Comparison of ENCODE assay signal across 10 cellular contexts in the genomic region with DNA sequence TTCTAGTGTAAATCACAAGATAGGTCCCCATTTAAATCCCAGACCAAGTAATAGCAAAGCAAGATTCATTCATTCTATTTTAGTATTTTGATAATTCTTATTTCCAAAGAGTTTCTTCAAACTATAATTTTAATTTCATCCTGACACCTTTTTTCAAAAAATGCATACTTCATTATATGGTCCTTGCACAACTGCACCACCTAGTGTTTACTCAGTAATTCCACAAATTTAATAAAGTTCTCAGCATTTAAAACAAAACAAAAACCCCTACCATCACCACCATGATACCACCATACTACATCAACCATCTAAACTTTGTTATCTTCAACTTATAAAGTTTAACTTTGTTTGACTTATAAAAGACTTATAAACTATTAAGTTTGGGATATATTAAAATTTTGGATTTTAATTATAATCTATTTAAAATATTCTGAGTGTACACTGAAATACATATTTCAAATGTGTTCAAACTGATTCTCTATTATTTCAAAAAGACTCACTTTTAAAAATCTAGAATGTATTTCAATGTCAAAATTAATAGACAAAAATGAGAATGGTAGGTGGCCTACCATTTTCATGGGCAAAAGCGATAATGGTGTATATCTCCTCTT. TPM values are rescaled to one million over a fixed set of nuclear protein-coding genes. Genes with fewer than 3 reads are reported as not detected.
A peak's percentile ranks its signal among the peaks of the same experiment; 100 is the strongest.
DNase-seq lines count a peak whose midpoint lies in the region; ATAC-seq, FAIRE-seq and TF ChIP-seq lines count a peak whose summit lies in the region.
"Had no signal": no experiment of that assay in that cellular context is flagged by ENCODE, and none has a peak within 500 bp of the region (broad histone marks: within the 10 kb centered on the region; RNA-seq: fewer than 3 reads in every experiment).

No MANE protein-coding gene starts in this region.

- H2AFZ ChIP-seq in GM23338 = no peak overlapping the region

- no peaks in the 10 kb centered on the region for H3K9me2 ChIP-seq in GM23338 (ENCODE audit: insufficient read depth)

- peaks cover 6% of the 10 kb centered on the region for H3K27me3 Mint-ChIP-seq in GM23338 (ENCODE audit: insufficient read depth, low read depth, poor library complexity)
- no peaks in the 10 kb centered on the region for H3K27me3 Mint-ChIP-seq in activated naive CD4-positive, alpha-beta T cell treated with anti-CD3 and anti-CD28 coated beads, Interleukin-2, amount 10 ng/mL, durations not matched to agents 7 days and 5 days

- H3K4me3 ChIP-seq in AG10803 (ENCODE audit: low read length) = no peak overlapping the region
- no peak overlapping the region for H3K4me3 ChIP-seq in GM23338

- H3K27ac Mint-ChIP-seq in GM23338 = no peak overlapping the region
- no peak overlapping the region for H3K27ac Mint-ChIP-seq in activated naive CD4-positive, alpha-beta T cell treated with anti-CD3 and anti-CD28 coated beads, Interleukin-2, amount 10 ng/mL, durations not matched to agents 7 days and 5 days

- ATAC-seq in GM23338 (no peak), HG02571 (IDR thresholded peaks at IDR 0.05; ENCODE audit: unreplicated experiment) (no peak)

- H3K4me3 Mint-ChIP-seq in GM23338 = no peak overlapping the region
- H3K4me3 Mint-ChIP-seq in activated naive CD4-positive, alpha-beta T cell treated with anti-CD3 and anti-CD28 coated beads, Interleukin-2, amount 10 ng/mL, durations not matched to agents 7 days and 5 days = no peak overlapping the region

- H3K4me2 ChIP-seq in GM23338 = no peak overlapping the region

- TF ChIP-seq CTCF in AG10803 (conservative IDR thresholded peaks at IDR 0.05; ENCODE audit: low read length) (peak; percentile 62), GM23338 (conservative IDR thresholded peaks at IDR 0.05; ENCODE audit: low read depth in 2 of 2) (peak in 1 of 2 experiments; percentile 66; a peak in 3 of 4 replicates), RWPE1 (conservative IDR thresholded peaks at IDR 0.05; ENCODE audit: low read depth) (peak; percentile 70)

- no peaks in the 10 kb centered on the region; the same call in 1 of the 2 replicates for H3K79me2 ChIP-seq in GM23338 (replicated peaks; ENCODE audit: insufficient read depth)

- no peaks in the 10 kb centered on the region for H3F3A ChIP-seq in GM23338 (replicated peaks; ENCODE audit: low read depth)

- POLR2A ChIA-PET in RWPE1 (lab: Yijun Ruan, JAX; ENCODE audit: low non-redundant PET) = no interaction called here

- no peaks in the 10 kb centered on the region for H3K9me3 Mint-ChIP-seq in GM23338
- no peaks in the 10 kb centered on the region for H3K9me3 Mint-ChIP-seq in activated naive CD4-positive, alpha-beta T cell treated with anti-CD3 and anti-CD28 coated beads, Interleukin-2, amount 10 ng/mL, durations not matched to agents 7 days and 5 days

- DNase-seq in AG10803 (ENCODE audit: low read depth) (peak; percentile 8), GM23338 (ENCODE audit: low spot score) (peak; percentile 19), RWPE1 (ENCODE audit: low spot score) (peak; percentile 34), frontal cortex (ENCODE audit: low spot score in 2 of 2) (no peak), NCI-H2196 (lab: John Stamatoyannopoulos, UW; ENCODE audit: unreplicated experiment) (no peak)
- no peak for DNase-seq in activated naive CD4-positive, alpha-beta T cell treated with anti-CD3 and anti-CD28 coated beads, Interleukin-2, amount 10 ng/mL, durations not matched to agents 7 days and 5 days
- no peak for DNase-seq in activated effector memory CD4-positive, alpha-beta T cell treated with anti-CD3 and anti-CD28 coated beads, Interleukin-2, amount 50 U/mL, for 16 hours
- DNase-seq: T-helper 9 cell had no signal

- CTCF ChIA-PET in RWPE1 (lab: Yijun Ruan, JAX) = interaction anchor here (0.6 to 1.1 kb wide), 4 partner anchors 45 to 1087 kb away, joined by 3 to 9 read pairs (median 5); a partner anchor contains a TSS
- CTCF ChIA-PET in activated naive CD4-positive, alpha-beta T cell treated with anti-CD3 and anti-CD28 coated beads, Interleukin-2, amount 10 ng/mL, durations not matched to agents 7 days and 5 days (lab: Charles Lee) = interaction anchor here (0.7 to 1.7 kb wide), 4 partner anchors 9 to 1361 kb away, joined by 3 read pairs; no protein-coding TSS in a partner anchor

- FAIRE-seq in frontal cortex (lab: Jason Lieb, UNC) = peak; percentile 84
- FAIRE-seq: GM19239 had no signal

- H3K4me1 Mint-ChIP-seq in GM23338 = peaks cover 9% of the 10 kb centered on the region
- no peaks in the 10 kb centered on the region for H3K4me1 Mint-ChIP-seq in activated naive CD4-positive, alpha-beta T cell treated with anti-CD3 and anti-CD28 coated beads, Interleukin-2, amount 10 ng/mL, durations not matched to agents 7 days and 5 days

- no peaks in the 10 kb centered on the region for H3K27me3 ChIP-seq in GM23338 (ENCODE audit: insufficient read depth)

- H3K4me1 ChIP-seq in GM23338 (ENCODE audit: insufficient read depth) = no peaks in the 10 kb centered on the region

- no peaks in the 10 kb centered on the region for H3K36me3 Mint-ChIP-seq in GM23338 (ENCODE audit: low read depth)
- H3K36me3 Mint-ChIP-seq in activated naive CD4-positive, alpha-beta T cell treated with anti-CD3 and anti-CD28 coated beads, Interleukin-2, amount 10 ng/mL, durations not matched to agents 7 days and 5 days = no peaks in the 10 kb centered on the region

- no peak overlapping the region for H3K27ac ChIP-seq in GM23338 (ENCODE audit: low read depth)
- H3K27ac ChIP-seq in RWPE1 = no peak overlapping the region

- no peaks in the 10 kb centered on the region for H3K36me3 ChIP-seq in GM23338 (ENCODE audit: insufficient read depth)

- H4K20me1 ChIP-seq in GM23338 (replicated peaks; ENCODE audit: insufficient read depth) = no peaks in the 10 kb centered on the region

TF ChIP-seq in GM23338, 12 proteins besides CTCF, POLR2A, EP300 and RAD21 (continues in another document):
- TF ChIP-seq, protein P1, sequence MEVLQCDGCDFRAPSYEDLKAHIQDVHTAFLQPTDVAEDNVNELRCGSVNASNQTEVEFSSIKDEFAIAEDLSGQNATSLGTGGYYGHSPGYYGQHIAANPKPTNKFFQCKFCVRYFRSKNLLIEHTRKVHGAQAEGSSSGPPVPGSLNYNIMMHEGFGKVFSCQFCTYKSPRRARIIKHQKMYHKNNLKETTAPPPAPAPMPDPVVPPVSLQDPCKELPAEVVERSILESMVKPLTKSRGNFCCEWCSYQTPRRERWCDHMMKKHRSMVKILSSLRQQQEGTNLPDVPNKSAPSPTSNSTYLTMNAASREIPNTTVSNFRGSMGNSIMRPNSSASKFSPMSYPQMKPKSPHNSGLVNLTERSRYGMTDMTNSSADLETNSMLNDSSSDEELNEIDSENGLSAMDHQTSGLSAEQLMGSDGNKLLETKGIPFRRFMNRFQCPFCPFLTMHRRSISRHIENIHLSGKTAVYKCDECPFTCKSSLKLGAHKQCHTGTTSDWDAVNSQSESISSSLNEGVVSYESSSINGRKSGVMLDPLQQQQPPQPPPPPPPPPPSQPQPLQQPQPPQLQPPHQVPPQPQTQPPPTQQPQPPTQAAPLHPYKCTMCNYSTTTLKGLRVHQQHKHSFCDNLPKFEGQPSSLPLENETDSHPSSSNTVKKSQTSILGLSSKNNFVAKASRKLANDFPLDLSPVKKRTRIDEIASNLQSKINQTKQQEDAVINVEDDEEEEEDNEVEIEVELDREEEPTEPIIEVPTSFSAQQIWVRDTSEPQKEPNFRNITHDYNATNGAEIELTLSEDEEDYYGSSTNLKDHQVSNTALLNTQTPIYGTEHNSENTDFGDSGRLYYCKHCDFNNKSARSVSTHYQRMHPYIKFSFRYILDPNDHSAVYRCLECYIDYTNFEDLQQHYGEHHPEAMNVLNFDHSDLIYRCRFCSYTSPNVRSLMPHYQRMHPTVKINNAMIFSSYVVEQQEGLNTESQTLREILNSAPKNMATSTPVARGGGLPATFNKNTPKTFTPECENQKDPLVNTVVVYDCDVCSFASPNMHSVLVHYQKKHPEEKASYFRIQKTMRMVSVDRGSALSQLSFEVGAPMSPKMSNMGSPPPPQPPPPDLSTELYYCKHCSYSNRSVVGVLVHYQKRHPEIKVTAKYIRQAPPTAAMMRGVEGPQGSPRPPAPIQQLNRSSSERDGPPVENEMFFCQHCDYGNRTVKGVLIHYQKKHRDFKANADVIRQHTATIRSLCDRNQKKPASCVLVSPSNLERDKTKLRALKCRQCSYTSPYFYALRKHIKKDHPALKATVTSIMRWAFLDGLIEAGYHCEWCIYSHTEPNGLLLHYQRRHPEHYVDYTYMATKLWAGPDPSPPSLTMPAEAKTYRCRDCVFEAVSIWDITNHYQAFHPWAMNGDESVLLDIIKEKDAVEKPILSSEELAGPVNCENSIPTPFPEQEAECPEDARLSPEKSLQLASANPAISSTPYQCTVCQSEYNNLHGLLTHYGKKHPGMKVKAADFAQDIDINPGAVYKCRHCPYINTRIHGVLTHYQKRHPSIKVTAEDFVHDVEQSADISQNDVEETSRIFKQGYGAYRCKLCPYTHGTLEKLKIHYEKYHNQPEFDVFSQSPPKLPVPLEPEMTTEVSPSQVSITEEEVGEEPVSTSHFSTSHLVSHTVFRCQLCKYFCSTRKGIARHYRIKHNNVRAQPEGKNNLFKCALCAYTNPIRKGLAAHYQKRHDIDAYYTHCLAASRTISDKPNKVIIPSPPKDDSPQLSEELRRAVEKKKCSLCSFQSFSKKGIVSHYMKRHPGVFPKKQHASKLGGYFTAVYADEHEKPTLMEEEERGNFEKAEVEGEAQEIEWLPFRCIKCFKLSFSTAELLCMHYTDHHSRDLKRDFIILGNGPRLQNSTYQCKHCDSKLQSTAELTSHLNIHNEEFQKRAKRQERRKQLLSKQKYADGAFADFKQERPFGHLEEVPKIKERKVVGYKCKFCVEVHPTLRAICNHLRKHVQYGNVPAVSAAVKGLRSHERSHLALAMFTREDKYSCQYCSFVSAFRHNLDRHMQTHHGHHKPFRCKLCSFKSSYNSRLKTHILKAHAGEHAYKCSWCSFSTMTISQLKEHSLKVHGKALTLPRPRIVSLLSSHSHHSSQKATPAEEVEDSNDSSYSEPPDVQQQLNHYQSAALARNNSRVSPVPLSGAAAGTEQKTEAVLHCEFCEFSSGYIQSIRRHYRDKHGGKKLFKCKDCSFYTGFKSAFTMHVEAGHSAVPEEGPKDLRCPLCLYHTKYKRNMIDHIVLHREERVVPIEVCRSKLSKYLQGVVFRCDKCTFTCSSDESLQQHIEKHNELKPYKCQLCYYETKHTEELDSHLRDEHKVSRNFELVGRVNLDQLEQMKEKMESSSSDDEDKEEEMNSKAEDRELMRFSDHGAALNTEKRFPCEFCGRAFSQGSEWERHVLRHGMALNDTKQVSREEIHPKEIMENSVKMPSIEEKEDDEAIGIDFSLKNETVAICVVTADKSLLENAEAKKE (CRISPR knock-in tag; IDR thresholded peaks at IDR 0.05) = no peak
- TF ChIP-seq STAT1 (IDR thresholded peaks at IDR 0.05; ENCODE audit: unreplicated experiment) (no peak), EZH2phosphoT487 (IDR thresholded peaks at IDR 0.05; ENCODE audit: unreplicated experiment) (no peak), ZNF331 (CRISPR knock-in tag; IDR thresholded peaks at IDR 0.05; ENCODE audit: low read depth) (no peak), CREB1 (CRISPR knock-in tag; IDR thresholded peaks at IDR 0.05; ENCODE audit: low read depth) (no peak)

RNA-seq across cellular contexts. Expression of a gene that starts 44.2 kb away (rescaled TPM):
- total RNA-seq in GM23338 (2014; rRNA removed; shearing (Covaris generic)) = 13.0 and 20.4 TPM in 2 replicates
- polyA plus RNA-seq in GM23338 (2016; fragmentation: Nextera tagmentation; extraction: Ambion mirVana) = 8.8 and 10.7 TPM in 2 replicates
- 43.2 TPM for total RNA-seq in frontal cortex

RNA-seq across cellular contexts. Expression of a gene that starts 44.6 kb away (rescaled TPM):
- 275 and 294 TPM in 2 replicates for total RNA-seq in GM23338 (2014; rRNA removed; shearing (Covaris generic))
- polyA plus RNA-seq in GM23338 (2016; fragmentation: Nextera tagmentation; extraction: Ambion mirVana) = 503 and 541 TPM in 2 replicates
- total RNA-seq in frontal cortex = 210 TPM

Comparison
In these comparisons a context has a peak if more than half of its experiments do, and no peak if none do; other contexts are left out.
1. DNase-seq: peak in AG10803 (single experiment), GM23338 (single experiment) and RWPE1 (single experiment); none in frontal cortex (0 of 2), activated naive CD4-positive, alpha-beta T cell treated with anti-CD3 and anti-CD28 coated beads, Interleukin-2, amount 10 ng/mL, durations not matched to agents 7 days and 5 days (single experiment), NCI-H2196 (single experiment) and activated effector memory CD4-positive, alpha-beta T cell treated with anti-CD3 and anti-CD28 coated beads, Interleukin-2, amount 50 U/mL, for 16 hours (single experiment).